ENCODE assay signal across 8 cellular contexts in genomic region chr1:161068306-161069200, GRCh38. TPM values are rescaled to one million over a fixed set of nuclear protein-coding genes. Genes with fewer than 3 reads are reported as not detected.
DNase-seq lines count a peak whose midpoint lies in the region; TF ChIP-seq lines count a peak whose summit lies in the region.

No MANE protein-coding gene starts in this region.

- H3K27me3 Mint-ChIP-seq in H9 (ENCODE audit: low read depth), result peaks cover 15% of the 10 kb centered on the region
- no peaks in the 10 kb centered on the region for H3K27me3 Mint-ChIP-seq in activated T-helper 2 cell treated with anti-CD3 and anti-CD28 coated beads, Interferon-gamma antibody, Interleukin-2, Interleukin-4, amounts not matched to agents 10 μg/mL and 5 μg/mL and 100 μg/mL, durations not matched to agents 14 hours and 24 hours and 36 hours (ENCODE audit: low read depth)

- H2BK15ac ChIP-seq in H9 (ENCODE audit: low read depth, low read length), result no peak overlapping the region

- no peak overlapping the region for H3T11ph ChIP-seq in H9 (ENCODE audit: low read length)

- H2AFZ ChIP-seq in H9 (ENCODE audit: low read length) (no peak overlapping the region), OCI-LY3 (ENCODE audit: low read depth, low read length) (no peak overlapping the region)

- peaks cover 5% of the 10 kb centered on the region for H3K36me3 ChIP-seq in GM06990 (ENCODE audit: control insufficient read depth, insufficient read depth, low read length)
- peaks cover 19% of the 10 kb centered on the region for H3K36me3 ChIP-seq in OCI-LY3 (replicated peaks; ENCODE audit: low read depth, low read length)

- no peak overlapping the region for H4K91ac ChIP-seq in H9 (ENCODE audit: insufficient read length, low read depth, low read length)

- H3K4me1 ChIP-seq in H9 (ENCODE audit: insufficient read depth, low read length), result no peaks in the 10 kb centered on the region; the same call in 1 of the 2 replicates
- H3K4me1 ChIP-seq in OCI-LY3 (ENCODE audit: low read length), result peaks cover 35% of the 10 kb centered on the region

- H3K9me3 ChIP-seq in H9 (ENCODE audit: control insufficient read depth, low read depth, low read length), result no peaks in the 10 kb centered on the region
- no peaks in the 10 kb centered on the region for H3K9me3 ChIP-seq in OCI-LY3 (ENCODE audit: insufficient read depth, low read length)

- no peak overlapping the region for H2BK5ac ChIP-seq in H9 (ENCODE audit: insufficient read length, low read length)

- H3K14ac ChIP-seq in H9 (ENCODE audit: insufficient read depth, low read length), result no peak overlapping the region; the same call in 1 of the 2 replicates

- no peak overlapping the region for H3K18ac ChIP-seq in H9 (ENCODE audit: insufficient read length, low read depth, low read length)

- peak; percentile 78 for DNase-seq in GM06990 (ENCODE audit: extremely low read depth, insufficient read length)
- DNase-seq in H9, result peak; percentile 65
- peak; percentile 80 for DNase-seq in activated T-helper 2 cell treated with anti-CD3 and anti-CD28 coated beads, Interferon-gamma antibody, Interleukin-2, Interleukin-4, amounts not matched to agents 10 μg/mL and 5 μg/mL and 100 μg/mL, durations not matched to agents 14 hours and 24 hours and 36 hours (ENCODE audit: low spot score)
- peak; percentile 67 for DNase-seq in stimulated activated CD8-positive, alpha-beta memory T cell treated with anti-CD3 and anti-CD28 coated beads, Interleukin-15, amount 100 ng/mL, for 1 hour (ENCODE audit: low read depth)
- no peak for DNase-seq in NCI-H146 (lab: John Stamatoyannopoulos, UW)
- no peak for DNase-seq in DMS79 treated with DMSO at 0.1 percent for 48 hours (lab: John Stamatoyannopoulos, UW)

- peak overlapping the region in 1 of 2 experiments; percentile 42; a peak in 2 of 5 replicates for H3K4me3 Mint-ChIP-seq in H9
- peak overlapping the region; percentile 100 for H3K4me3 Mint-ChIP-seq in activated T-helper 2 cell treated with anti-CD3 and anti-CD28 coated beads, Interferon-gamma antibody, Interleukin-2, Interleukin-4, amounts not matched to agents 10 μg/mL and 5 μg/mL and 100 μg/mL, durations not matched to agents 14 hours and 24 hours and 36 hours (ENCODE audit: low read depth)

- H3K27me3 ChIP-seq in GM06990 (replicated peaks; ENCODE audit: control insufficient read depth, insufficient read depth, low read length) (no peaks in the 10 kb centered on the region), H9 (ENCODE audit: insufficient read depth, low read length) (no peaks in the 10 kb centered on the region), OCI-LY3 (ENCODE audit: low read depth, low read length) (no peaks in the 10 kb centered on the region), layer of hippocampus (ENCODE audit: control insufficient read depth, insufficient read depth, low read length) (no peaks in the 10 kb centered on the region)

- H4K5ac ChIP-seq in H9 (ENCODE audit: insufficient read length, low read depth, low read length), result no peak overlapping the region

- H4K20me1 ChIP-seq in H9 (ENCODE audit: control insufficient read depth, insufficient read depth, insufficient read length) (no peaks in the 10 kb centered on the region), OCI-LY3 (ENCODE audit: insufficient read depth, low read length) (peaks cover 31% of the 10 kb centered on the region)

- H3K4me3 ChIP-seq in GM06990 (replicated peaks; ENCODE audit: low read depth, low read length) (peak overlapping the region; percentile 100), OCI-LY3 (ENCODE audit: low read length) (peak overlapping the region; percentile 90)

- no peak for TF ChIP-seq CTCF in GM06990 (IDR thresholded peaks at IDR 0.05; ENCODE audit: insufficient read depth, low read length, poor library complexity, severe bottlenecking)
- no peak for TF ChIP-seq CTCF in H9 (conservative IDR thresholded peaks at IDR 0.05)
- TF ChIP-seq CTCF in OCI-LY3 (IDR thresholded peaks at IDR 0.05; ENCODE audit: low read depth, low read length), result no peak

- H3K27ac ChIP-seq in H9 (ENCODE audit: insufficient read length, low read depth, low read length) (no peak overlapping the region), OCI-LY3 (ENCODE audit: low read length) (peak overlapping the region; percentile 89), layer of hippocampus (ENCODE audit: low read depth, low read length) (peak overlapping the region; percentile 81)

- no CpG with 5 or more reads among the region's 9 CpGs for WGBS in H9 (ENCODE audit: extremely low coverage, insufficient read length, low lambda C conversion rate)

- no peak overlapping the region for H3K23ac ChIP-seq in H9 (ENCODE audit: insufficient read length, low read depth, low read length)

- H3K4ac ChIP-seq in H9 (ENCODE audit: low read depth, low read length), result no peak overlapping the region

- H3K9ac ChIP-seq in H9 (ENCODE audit: extremely low read depth, insufficient read length, low read length) (no peak overlapping the region), OCI-LY3 (ENCODE audit: low read length) (peak overlapping the region; percentile 99)

- H2BK20ac ChIP-seq in H9 (ENCODE audit: low read depth, low read length, poor library complexity, severe bottlenecking), result no peak overlapping the region

- no peak overlapping the region for H2AK5ac ChIP-seq in H9 (ENCODE audit: insufficient read length, low read length)

- H3K4me1 Mint-ChIP-seq in H9, result peaks cover 13 to 19% of the 10 kb centered on the region in 2 experiments
- H3K4me1 Mint-ChIP-seq in activated T-helper 2 cell treated with anti-CD3 and anti-CD28 coated beads, Interferon-gamma antibody, Interleukin-2, Interleukin-4, amounts not matched to agents 10 μg/mL and 5 μg/mL and 100 μg/mL, durations not matched to agents 14 hours and 24 hours and 36 hours (ENCODE audit: low read depth), result peaks cover 47% of the 10 kb centered on the region

- no peaks in the 10 kb centered on the region for H3K9me3 Mint-ChIP-seq in H9
- H3K9me3 Mint-ChIP-seq in activated T-helper 2 cell treated with anti-CD3 and anti-CD28 coated beads, Interferon-gamma antibody, Interleukin-2, Interleukin-4, amounts not matched to agents 10 μg/mL and 5 μg/mL and 100 μg/mL, durations not matched to agents 14 hours and 24 hours and 36 hours, result no peaks in the 10 kb centered on the region

- H2BK120ac ChIP-seq in H9 (ENCODE audit: low read depth, low read length, poor library complexity, severe bottlenecking), result no peak overlapping the region

- intact Hi-C loops in activated T-helper 2 cell treated with anti-CD3 and anti-CD28 coated beads, Interferon-gamma antibody, Interleukin-2, Interleukin-4, amounts not matched to agents 10 μg/mL and 5 μg/mL and 100 μg/mL, durations not matched to agents 14 hours and 24 hours and 36 hours (cut with micrococcal nuclease), result loop anchor here (1.0 to 5.0 kb wide), 3 partner anchors 23 to 89 kb away; partner anchors contain the start of genes USF1 and USP21

- no peaks in the 10 kb centered on the region for H3K79me1 ChIP-seq in H9 (ENCODE audit: insufficient read depth, low read depth, low read length, poor library complexity, severe bottlenecking)

- no peak overlapping the region; a peak in 1 of 7 replicates for H3K27ac Mint-ChIP-seq in H9
- H3K27ac Mint-ChIP-seq in activated T-helper 2 cell treated with anti-CD3 and anti-CD28 coated beads, Interferon-gamma antibody, Interleukin-2, Interleukin-4, amounts not matched to agents 10 μg/mL and 5 μg/mL and 100 μg/mL, durations not matched to agents 14 hours and 24 hours and 36 hours, result peak overlapping the region; percentile 98

- H3K79me2 ChIP-seq in H9 (ENCODE audit: insufficient read depth, low read length) (no peaks in the 10 kb centered on the region), OCI-LY3 (ENCODE audit: low read length) (peaks cover 59% of the 10 kb centered on the region)

- no peaks in the 10 kb centered on the region for H3K36me3 Mint-ChIP-seq in H9 (ENCODE audit: insufficient read depth in 1 of 3, low read depth in 3 of 3)
- H3K36me3 Mint-ChIP-seq in activated T-helper 2 cell treated with anti-CD3 and anti-CD28 coated beads, Interferon-gamma antibody, Interleukin-2, Interleukin-4, amounts not matched to agents 10 μg/mL and 5 μg/mL and 100 μg/mL, durations not matched to agents 14 hours and 24 hours and 36 hours (ENCODE audit: low read depth), result peaks cover 40% of the 10 kb centered on the region

- H3K56ac ChIP-seq in H9 (ENCODE audit: insufficient read length, low read depth, low read length), result no peak overlapping the region

- H3K4me2 ChIP-seq in H9 (ENCODE audit: insufficient read depth, insufficient read length, low read length) (no peak overlapping the region), OCI-LY3 (ENCODE audit: low read length) (peak overlapping the region; percentile 88)

- H3K23me2 ChIP-seq in H9 (ENCODE audit: insufficient read length, low read depth, low read length, poor library complexity, severe bottlenecking), result no peaks in the 10 kb centered on the region

- no peak overlapping the region for H4K8ac ChIP-seq in H9 (replicated peaks; ENCODE audit: insufficient read length, low read depth, low read length)

- H2BK12ac ChIP-seq in H9 (ENCODE audit: insufficient read length, low read depth, low read length), result no peak overlapping the region

RNA-seq across cellular contexts. Expression of gene ARHGAP30, which starts 1.1 kb away (rescaled TPM):
- 0.13 TPM in 2 replicates for total RNA-seq in H9 (2021)
- total RNA-seq in activated T-helper 2 cell treated with anti-CD3 and anti-CD28 coated beads, Interferon-gamma antibody, Interleukin-2, Interleukin-4, amounts not matched to agents 10 μg/mL and 5 μg/mL and 100 μg/mL, durations not matched to agents 14 hours and 24 hours and 36 hours, result 161 and 170 TPM in 2 replicates

RNA-seq across cellular contexts. Expression of gene NECTIN4, which starts 20.8 kb away (rescaled TPM):
- 0.33 and 0.64 TPM in 2 replicates for total RNA-seq in H9 (2021)
- total RNA-seq in activated T-helper 2 cell treated with anti-CD3 and anti-CD28 coated beads, Interferon-gamma antibody, Interleukin-2, Interleukin-4, amounts not matched to agents 10 μg/mL and 5 μg/mL and 100 μg/mL, durations not matched to agents 14 hours and 24 hours and 36 hours, result 0.05 TPM in 1 of 2 replicates, not detected in the other

RNA-seq across cellular contexts. Expression of gene USF1, which starts 22.8 kb away (rescaled TPM):
- total RNA-seq in H9 (2021), result 58.6 and 59.2 TPM in 2 replicates
- total RNA-seq in activated T-helper 2 cell treated with anti-CD3 and anti-CD28 coated beads, Interferon-gamma antibody, Interleukin-2, Interleukin-4, amounts not matched to agents 10 μg/mL and 5 μg/mL and 100 μg/mL, durations not matched to agents 14 hours and 24 hours and 36 hours, result 49.1 and 53.2 TPM in 2 replicates

RNA-seq across cellular contexts. Expression of gene KLHDC9, which starts 29.6 kb away (rescaled TPM):
- total RNA-seq in H9 (2021), result 6.6 and 7.0 TPM in 2 replicates
- total RNA-seq in activated T-helper 2 cell treated with anti-CD3 and anti-CD28 coated beads, Interferon-gamma antibody, Interleukin-2, Interleukin-4, amounts not matched to agents 10 μg/mL and 5 μg/mL and 100 μg/mL, durations not matched to agents 14 hours and 24 hours and 36 hours, result not detected in 2 replicates

RNA-seq across cellular contexts. Expression of gene TSTD1, which starts 29.8 kb away (rescaled TPM):
- total RNA-seq in H9 (2021), result 73.7 and 77.0 TPM in 2 replicates
- total RNA-seq in activated T-helper 2 cell treated with anti-CD3 and anti-CD28 coated beads, Interferon-gamma antibody, Interleukin-2, Interleukin-4, amounts not matched to agents 10 μg/mL and 5 μg/mL and 100 μg/mL, durations not matched to agents 14 hours and 24 hours and 36 hours, result 49.0 and 49.1 TPM in 2 replicates

Comparison
In these comparisons a context has a peak if more than half of its experiments do, and no peak if none do; other contexts are left out.
1. DNase-seq: peak in GM06990 (single experiment), H9 (single experiment), activated T-helper 2 cell treated with anti-CD3 and anti-CD28 coated beads, Interferon-gamma antibody, Interleukin-2, Interleukin-4, amounts not matched to agents 10 μg/mL and 5 μg/mL and 100 μg/mL, durations not matched to agents 14 hours and 24 hours and 36 hours (single experiment) and stimulated activated CD8-positive, alpha-beta memory T cell treated with anti-CD3 and anti-CD28 coated beads, Interleukin-15, amount 100 ng/mL, for 1 hour (single experiment); none in NCI-H146 (single experiment) and DMS79 treated with DMSO at 0.1 percent for 48 hours (single experiment).
2. RNA of gene ARHGAP30, which starts 1.1 kb away (total RNA-seq): 161 to 170 TPM in activated T-helper 2 cell treated with anti-CD3 and anti-CD28 coated beads, Interferon-gamma antibody, Interleukin-2, Interleukin-4, amounts not matched to agents 10 μg/mL and 5 μg/mL and 100 μg/mL, durations not matched to agents 14 hours and 24 hours and 36 hours; 0.13 TPM in H9; every median in the first group is over 100 times any median in the second.